ENCODE assay signal across 8 cellular contexts in the genomic region with DNA sequence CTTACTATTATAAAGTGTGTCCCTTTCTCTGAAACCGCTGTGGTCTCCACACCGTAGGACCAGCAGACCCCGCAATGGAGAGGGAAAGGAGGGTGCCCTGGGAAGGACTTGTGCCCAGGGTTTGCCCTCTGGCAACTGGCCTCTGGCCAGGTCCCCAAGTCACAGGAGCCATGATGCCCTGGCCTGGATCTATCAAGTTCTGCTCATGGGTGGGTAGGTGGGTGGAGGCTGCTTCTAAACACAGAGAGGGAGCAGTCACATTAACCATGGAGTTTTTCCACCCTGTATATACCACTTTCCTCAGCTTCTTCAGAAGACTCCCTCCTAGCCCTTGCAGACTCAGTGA. TPM values are rescaled to one million over a fixed set of nuclear protein-coding genes. Genes with fewer than 3 reads are reported as not detected.
DNase-seq lines count a peak whose midpoint lies in the region; ATAC-seq lines count a peak whose summit lies in the region.

No MANE protein-coding gene starts in this region.

- H3K27me3 ChIP-seq in BLaER1 treated with 17β-estradiol and CSF1 and Interleukin-3, amounts not matched to agents 10 nM and 100 nM = peaks cover 0 to 12% (median 0%) of the 10 kb centered on the region in 11 experiments; a peak in 2 of 22 replicates
- peaks cover 75% of the 10 kb centered on the region for H3K27me3 ChIP-seq in H7 (ENCODE audit: control insufficient read depth, insufficient read depth, low read length)

- peak overlapping the region; percentile 66 for H3K4me3 Mint-ChIP-seq in activated naive CD8-positive, alpha-beta T cell
- peak overlapping the region; percentile 59 to 90 (median 86) for H3K4me3 Mint-ChIP-seq in naive B cell

- peak overlapping the region in 9 of 10 experiments; percentile 58 to 72 (median 63); a peak in 16 of 20 replicates for H3K4me3 ChIP-seq in BLaER1 treated with 17β-estradiol and CSF1 and Interleukin-3, amounts not matched to agents 10 nM and 100 nM
- peak overlapping the region; percentile 39 for H3K4me3 ChIP-seq in H7 (ENCODE audit: insufficient read depth, low read depth, low read length)

- H3K27me3 Mint-ChIP-seq in activated naive CD8-positive, alpha-beta T cell = no peaks in the 10 kb centered on the region
- H3K27me3 Mint-ChIP-seq in naive B cell = peaks cover 10 to 40% (median 28%) of the 10 kb centered on the region in 3 donors

- peak overlapping the region in 3 of 11 experiments; percentile 75 to 87 (median 76); a peak in 4 of 22 replicates for H3K27ac ChIP-seq in BLaER1 treated with 17β-estradiol and CSF1 and Interleukin-3, amounts not matched to agents 10 nM and 100 nM

- ATAC-seq in naive B cell (ENCODE audit: low read depth in 2 of 2) (no peak), GM21526 (IDR thresholded peaks at IDR 0.05; ENCODE audit: low FRiP score, unreplicated experiment) (no peak), esophagus mucosa (no peak)

- H3K36me3 Mint-ChIP-seq in activated naive CD8-positive, alpha-beta T cell = no peaks in the 10 kb centered on the region
- no peaks in the 10 kb centered on the region for H3K36me3 Mint-ChIP-seq in naive B cell

- no peak for DNase-seq in H7
- DNase-seq in naive B cell = no peak
- DNase-seq in ecto neural progenitor cell (ENCODE audit: low spot score) = no peak
- DNase-seq in NCI-H446 (lab: John Stamatoyannopoulos, UW) = no peak

- H4K20me1 ChIP-seq in BLaER1 treated with 17β-estradiol and CSF1 and Interleukin-3, amounts not matched to agents 10 nM and 100 nM = no peaks in the 10 kb centered on the region

- H3K36me3 ChIP-seq in BLaER1 treated with 17β-estradiol and CSF1 and Interleukin-3, amounts not matched to agents 10 nM and 100 nM = no peaks in the 10 kb centered on the region
- H3K36me3 ChIP-seq in H7 (replicated peaks; ENCODE audit: control insufficient read depth, insufficient read depth, low read length) = no peaks in the 10 kb centered on the region

- H3K9me3 ChIP-seq in BLaER1 treated with 17β-estradiol and CSF1 and Interleukin-3, amounts not matched to agents 10 nM and 100 nM (replicated peaks in 1 of 11) = no peaks in the 10 kb centered on the region

- no peaks in the 10 kb centered on the region for H3K9me3 Mint-ChIP-seq in activated naive CD8-positive, alpha-beta T cell (ENCODE audit: low read depth)
- H3K9me3 Mint-ChIP-seq in naive B cell = no peaks in the 10 kb centered on the region

- peaks cover 6 to 38% (median 30%) of the 10 kb centered on the region in 10 experiments; a peak in 18 of 20 replicates for H3K4me1 ChIP-seq in BLaER1 treated with 17β-estradiol and CSF1 and Interleukin-3, amounts not matched to agents 10 nM and 100 nM

- peaks cover 2% of the 10 kb centered on the region for H3K4me1 Mint-ChIP-seq in activated naive CD8-positive, alpha-beta T cell (ENCODE audit: low read depth)
- H3K4me1 Mint-ChIP-seq in naive B cell = peaks cover 23 to 36% (median 30%) of the 10 kb centered on the region in 3 donors

- H3K27ac Mint-ChIP-seq in activated naive CD8-positive, alpha-beta T cell = peak overlapping the region; percentile 41
- no peak overlapping the region for H3K27ac Mint-ChIP-seq in naive B cell

- peak overlapping the region in 6 of 11 experiments; percentile 78 to 84 (median 82); a peak in 8 of 22 replicates for H3K9ac ChIP-seq in BLaER1 treated with 17β-estradiol and CSF1 and Interleukin-3, amounts not matched to agents 10 nM and 100 nM

- H3K4me2 ChIP-seq in BLaER1 treated with 17β-estradiol and CSF1 and Interleukin-3, amounts not matched to agents 10 nM and 100 nM = peak overlapping the region; percentile 80 to 98 (median 91)

RNA-seq across cellular contexts. Expression of gene NEUROD2, which starts 9.4 kb away (rescaled TPM):
- not detected in 2 replicates for total RNA-seq in H7 (2014; rRNA removed; shearing (Covaris generic))
- under 1 TPM in 1 of 6 donors, not detected in 5; 0.09 TPM for polyA plus RNA-seq in naive B cell (ENCODE audit: low read depth in 6 of 6)
- total RNA-seq in esophagus mucosa = not detected

RNA-seq across cellular contexts. Expression of gene PPP1R1B, which starts 9.7 kb away (rescaled TPM):
- total RNA-seq in H7 (2014; rRNA removed; shearing (Covaris generic)) = 8.3 and 11.8 TPM in 2 replicates
- polyA plus RNA-seq in naive B cell (ENCODE audit: low read depth in 6 of 6) = under 1 TPM in 1 of 6 donors, not detected in 5; 0.12 TPM
- total RNA-seq in esophagus mucosa = 1.6 TPM

RNA-seq across cellular contexts. Expression of gene STARD3, which starts 19.9 kb away (rescaled TPM):
- total RNA-seq in H7 (2014; rRNA removed; shearing (Covaris generic)) = 55.6 and 66.3 TPM in 2 replicates
- polyA plus RNA-seq in naive B cell (ENCODE audit: low read depth in 6 of 6) = 10 to 100 TPM; 30.7 to 53.7 (median 42.0) TPM
- 28.0 TPM for total RNA-seq in esophagus mucosa

RNA-seq across cellular contexts. Expression of gene TCAP, which starts 48.1 kb away (rescaled TPM):
- 0.69 and 2.7 TPM in 2 replicates for total RNA-seq in H7 (2014; rRNA removed; shearing (Covaris generic))
- polyA plus RNA-seq in naive B cell (ENCODE audit: low read depth in 6 of 6) = under 1 TPM in 3 of 6 donors, not detected in 3; 0.12 to 0.25 (median 0.24) TPM
- 0.40 TPM for total RNA-seq in esophagus mucosa

RNA-seq across cellular contexts. Expression of gene PNMT, which starts 51.2 kb away (rescaled TPM):
- total RNA-seq in H7 (2014; rRNA removed; shearing (Covaris generic)) = 2.4 and 4.0 TPM in 2 replicates
- polyA plus RNA-seq in naive B cell (ENCODE audit: low read depth in 6 of 6) = not detected
- 1.1 TPM for total RNA-seq in esophagus mucosa
